Comparison of ENCODE assay signal across 1 cellular context in genomic region chr22:19184276-19184997, GRCh38.
TF ChIP-seq lines count a peak whose summit lies in the region.

No MANE protein-coding gene starts in this region.

TF ChIP-seq in K562, 482 proteins besides CTCF, POLR2A, EP300 and RAD21:
- no peak for TF ChIP-seq FOXA3 (CRISPR knock-in tag; conservative IDR thresholded peaks at IDR 0.05 in 1 of 2, IDR thresholded peaks at IDR 0.05 in 1 of 2)
- TF ChIP-seq SIX5 (IDR thresholded peaks at IDR 0.05; ENCODE audit: borderline replicate concordance in 1 of 2, insufficient read depth in 1 of 2, low read depth in 1 of 2, low read length in 2 of 2) = 0 out of 4 replicates have a peak, but pooled peaks of 1 of the 2 experiments have one; percentile 26
- TF ChIP-seq ATF1 (CRISPR knock-in tag; IDR thresholded peaks at IDR 0.05) = 0 out of 2 replicates have a peak, but pooled peaks have one; percentile 3
- TF ChIP-seq ATF1 (tag; IDR thresholded peaks at IDR 0.05) = no peak
- TF ChIP-seq, protein P1, sequence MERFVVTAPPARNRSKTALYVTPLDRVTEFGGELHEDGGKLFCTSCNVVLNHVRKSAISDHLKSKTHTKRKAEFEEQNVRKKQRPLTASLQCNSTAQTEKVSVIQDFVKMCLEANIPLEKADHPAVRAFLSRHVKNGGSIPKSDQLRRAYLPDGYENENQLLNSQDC (CRISPR knock-in tag; IDR thresholded peaks at IDR 0.05) = no peak
- no peak for TF ChIP-seq CCNT2 (IDR thresholded peaks at IDR 0.05; ENCODE audit: borderline replicate concordance, extremely low read depth, insufficient read length, low read depth, low read length)
- TF ChIP-seq CHD1 (IDR thresholded peaks at IDR 0.05; ENCODE audit: low read length) = peak; percentile 48
- no peak for TF ChIP-seq NCOA4 (IDR thresholded peaks at IDR 0.05; ENCODE audit: partially characterized antibody)
- peak; percentile 15; the same call in 1 of the 2 replicates for TF ChIP-seq ZBTB7A (IDR thresholded peaks at IDR 0.05; ENCODE audit: borderline replicate concordance, control insufficient read depth, low read depth, low read length)
- TF ChIP-seq CHD2 (IDR thresholded peaks at IDR 0.05; ENCODE audit: low read depth, low read length) = 0 out of 2 replicates have a peak, but pooled peaks have one; percentile 6
- TF ChIP-seq ARID2 (IDR thresholded peaks at IDR 0.05) = no peak
- 0 out of 2 replicates have a peak, but pooled peaks have one; percentile 52 for TF ChIP-seq TAF15 (IDR thresholded peaks at IDR 0.05; ENCODE audit: low read depth, low read length)
- TF ChIP-seq POLR3A (IDR thresholded peaks at IDR 0.05; ENCODE audit: borderline replicate concordance, extremely low read depth, insufficient read depth, insufficient read length) = no peak
